Comparison of ENCODE assay signal across 24 cellular contexts in genomic region chr14:100092832-100093231, GRCh38. TPM values are rescaled to one million over a fixed set of nuclear protein-coding genes. Genes with fewer than 3 reads are reported as not detected.
DNase-seq lines count a peak whose midpoint lies in the region; ATAC-seq and TF ChIP-seq lines count a peak whose summit lies in the region.
"Had no signal": no experiment of that assay in that cellular context is flagged by ENCODE, and none has a peak within 500 bp of the region (broad histone marks: within the 10 kb centered on the region; RNA-seq: fewer than 3 reads in every experiment).

No MANE protein-coding gene starts in this region.

- ATAC-seq in activated T-cell treated with anti-CD3 and anti-CD28 coated beads, Interleukin-2, amount 50 U/mL, for 4 hours: no peak
- ATAC-seq in CD8-positive, alpha-beta T cell: no peak
- peak; percentile 23 for ATAC-seq in left lung
- ATAC-seq: lower lobe of right lung had no signal

- H3K27me3 Mint-ChIP-seq in activated T-cell treated with anti-CD3 and anti-CD28 coated beads, Interleukin-2, amount 50 U/mL, for 24 hours: no peaks in the 10 kb centered on the region
- H3K27me3 Mint-ChIP-seq in activated T-cell treated with anti-CD3 and anti-CD28 coated beads, Interleukin-2, amount 50 U/mL, for 4 hours (ENCODE audit: low read depth): no peaks in the 10 kb centered on the region
- no peaks in the 10 kb centered on the region for H3K27me3 Mint-ChIP-seq in CD8-positive, alpha-beta T cell (ENCODE audit: low read depth)
- no peaks in the 10 kb centered on the region for H3K27me3 Mint-ChIP-seq in activated naive CD8-positive, alpha-beta T cell
- H3K27me3 Mint-ChIP-seq: activated CD4-positive, alpha-beta T cell treated with anti-CD3 and anti-CD28 coated beads, Interleukin-2, amount 10 ng/mL, durations not matched to agents 7 days and 5 days; IgD-negative memory B cell had no signal

- POLR2A ChIA-PET in CD8-positive, alpha-beta T cell (lab: Charles Lee): interaction anchor here (1.2 to 34.9 kb wide), 2 partner anchors 18 to 22 kb away, joined by 4 to 700 read pairs; partner anchors contain the start of gene EVL
- POLR2A ChIA-PET in OCI-LY7 (lab: Charles Lee): interaction anchor here (1.0 kb wide), 1 partner anchor 26 kb away, joined by 3 read pairs; no protein-coding TSS in a partner anchor

- BruUV-seq in OCI-LY7 (replicated peaks; lab: Mats Ljungman, UMichigan): no TSS peak

- H3K4me3 Mint-ChIP-seq in activated T-cell treated with anti-CD3 and anti-CD28 coated beads, Interleukin-2, amount 50 U/mL, for 24 hours: no peak overlapping the region
- no peak overlapping the region for H3K4me3 Mint-ChIP-seq in activated T-cell treated with anti-CD3 and anti-CD28 coated beads, Interleukin-2, amount 50 U/mL, for 4 hours
- H3K4me3 Mint-ChIP-seq in CD8-positive, alpha-beta T cell: no peak overlapping the region
- peak overlapping the region; percentile 3 for H3K4me3 Mint-ChIP-seq in activated naive CD8-positive, alpha-beta T cell
- H3K4me3 Mint-ChIP-seq: activated CD4-positive, alpha-beta T cell treated with anti-CD3 and anti-CD28 coated beads, Interleukin-2, amount 10 ng/mL, durations not matched to agents 7 days and 5 days; H9; IgD-negative memory B cell had no signal

- no peaks in the 10 kb centered on the region for H3K9me2 ChIP-seq in OCI-LY7 (ENCODE audit: insufficient read depth, low read length)

- no peaks in the 10 kb centered on the region for H4K20me1 ChIP-seq in OCI-LY7 (ENCODE audit: insufficient read depth, low read length)

- H3K4me2 ChIP-seq in OCI-LY7 (ENCODE audit: low read length): no peak overlapping the region

- H3K4me1 Mint-ChIP-seq in activated T-cell treated with anti-CD3 and anti-CD28 coated beads, Interleukin-2, amount 50 U/mL, for 24 hours (ENCODE audit: low read depth): peaks cover 94% of the 10 kb centered on the region
- peaks cover 93% of the 10 kb centered on the region for H3K4me1 Mint-ChIP-seq in activated T-cell treated with anti-CD3 and anti-CD28 coated beads, Interleukin-2, amount 50 U/mL, for 4 hours (ENCODE audit: low read depth)
- H3K4me1 Mint-ChIP-seq in CD8-positive, alpha-beta T cell (ENCODE audit: low read depth): peaks cover 96% of the 10 kb centered on the region
- H3K4me1 Mint-ChIP-seq in activated naive CD8-positive, alpha-beta T cell (ENCODE audit: low read depth): peaks cover 97% of the 10 kb centered on the region

- H3K36me3 Mint-ChIP-seq in activated T-cell treated with anti-CD3 and anti-CD28 coated beads, Interleukin-2, amount 50 U/mL, for 24 hours (ENCODE audit: low read depth): peaks cover 95% of the 10 kb centered on the region
- peaks cover 47% of the 10 kb centered on the region for H3K36me3 Mint-ChIP-seq in activated T-cell treated with anti-CD3 and anti-CD28 coated beads, Interleukin-2, amount 50 U/mL, for 4 hours (ENCODE audit: insufficient read depth)
- peaks cover 97% of the 10 kb centered on the region for H3K36me3 Mint-ChIP-seq in CD8-positive, alpha-beta T cell
- peaks cover 15% of the 10 kb centered on the region for H3K36me3 Mint-ChIP-seq in activated naive CD8-positive, alpha-beta T cell
- H3K36me3 Mint-ChIP-seq: IgD-negative memory B cell had no signal

- peaks cover 97% of the 10 kb centered on the region for H3K4me1 ChIP-seq in CD8-positive, alpha-beta T cell (ENCODE audit: insufficient read depth, low read length)
- H3K4me1 ChIP-seq in left lung (no peaks in the 10 kb centered on the region), OCI-LY7 (ENCODE audit: insufficient read depth, low read length, poor library complexity, severe bottlenecking) (no peaks in the 10 kb centered on the region)
- H3K4me1 ChIP-seq: lower lobe of right lung, Peyer's patch, right atrium auricular region had no signal

- peaks cover 80% of the 10 kb centered on the region for H3K36me3 ChIP-seq in CD8-positive, alpha-beta T cell (ENCODE audit: insufficient read depth, low read length)
- H3K36me3 ChIP-seq in left lung (peaks cover 0 to 18% of the 10 kb centered on the region in 2 donors), OCI-LY7 (ENCODE audit: insufficient read depth, low read length) (peaks cover 91% of the 10 kb centered on the region)
- H3K36me3 ChIP-seq: right atrium auricular region had no signal

- CTCF ChIA-PET in CD8-positive, alpha-beta T cell (lab: Charles Lee): interaction anchor here (13.2 to 31.7 kb wide), 2 partner anchors 14 to 23 kb away, joined by 144 to 1143 read pairs; partner anchors contain the start of gene EVL
- CTCF ChIA-PET in OCI-LY7 (lab: Charles Lee; ENCODE audit: unreplicated experiment): no interaction called here

- peaks cover 10% of the 10 kb centered on the region; the same call in 1 of the 2 replicates for H3K79me2 ChIP-seq in OCI-LY7 (ENCODE audit: insufficient read depth, low read depth, low read length)

- peak overlapping the region; percentile 87 for H3K27ac Mint-ChIP-seq in activated T-cell treated with anti-CD3 and anti-CD28 coated beads, Interleukin-2, amount 50 U/mL, for 24 hours
- peak overlapping the region; percentile 90 for H3K27ac Mint-ChIP-seq in CD8-positive, alpha-beta T cell
- peak overlapping the region; percentile 93 for H3K27ac Mint-ChIP-seq in activated naive CD8-positive, alpha-beta T cell
- H3K27ac Mint-ChIP-seq: H9, IgD-negative memory B cell had no signal

- no peaks in the 10 kb centered on the region for H3K27me3 ChIP-seq in CD8-positive, alpha-beta T cell (ENCODE audit: insufficient read depth, low read length)
- no peaks in the 10 kb centered on the region for H3K27me3 ChIP-seq in left lung
- H3K27me3 ChIP-seq: BE2C, dorsolateral prefrontal cortex, Peyer's patch, right atrium auricular region had no signal

- H2AFZ ChIP-seq in OCI-LY7 (ENCODE audit: low read length): no peak overlapping the region

- H3K9me3 ChIP-seq in CD8-positive, alpha-beta T cell (ENCODE audit: low read length): no peaks in the 10 kb centered on the region
- H3K9me3 ChIP-seq in left lung (no peaks in the 10 kb centered on the region), OCI-LY7 (ENCODE audit: low read length) (no peaks in the 10 kb centered on the region)
- H3K9me3 ChIP-seq: BE2C, lower lobe of right lung, Peyer's patch, right atrium auricular region had no signal

- peak overlapping the region; percentile 20 for H3K27ac ChIP-seq in CD8-positive, alpha-beta T cell (ENCODE audit: low read depth, low read length)
- no peak overlapping the region for H3K27ac ChIP-seq in left lung
- H3K27ac ChIP-seq in OCI-LY7 (ENCODE audit: low read depth, low read length, poor library complexity, severe bottlenecking): no peak overlapping the region
- H3K27ac ChIP-seq: dorsolateral prefrontal cortex, lower lobe of right lung, Peyer's patch, right atrium auricular region had no signal

- intact Hi-C loops in CD8-positive, alpha-beta T cell (cut with DNase I, micrococcal nuclease): loop anchor here in 1 of 2 experiments (1.0 kb wide), 1 partner anchor 9 kb away; no protein-coding TSS in a partner anchor
- intact Hi-C loops in left lung (cut with DNase I): no loop called here
- intact Hi-C loops in OCI-LY7 (cut with micrococcal nuclease; ENCODE audit: unreplicated experiment): no loop called here

- no peak for TF ChIP-seq CTCF in CD8-positive, alpha-beta T cell (IDR thresholded peaks at IDR 0.05)
- TF ChIP-seq CTCF in left lung (IDR thresholded peaks at IDR 0.05) (no peak), OCI-LY7 (conservative IDR thresholded peaks at IDR 0.05; ENCODE audit: low read length) (no peak)

- no peaks in the 10 kb centered on the region for H3K9me3 Mint-ChIP-seq in activated T-cell treated with anti-CD3 and anti-CD28 coated beads, Interleukin-2, amount 50 U/mL, for 24 hours
- H3K9me3 Mint-ChIP-seq in activated T-cell treated with anti-CD3 and anti-CD28 coated beads, Interleukin-2, amount 50 U/mL, for 4 hours: no peaks in the 10 kb centered on the region
- H3K9me3 Mint-ChIP-seq in CD8-positive, alpha-beta T cell: no peaks in the 10 kb centered on the region
- no peaks in the 10 kb centered on the region for H3K9me3 Mint-ChIP-seq in activated naive CD8-positive, alpha-beta T cell (ENCODE audit: low read depth)
- H3K9me3 Mint-ChIP-seq: activated CD4-positive, alpha-beta T cell treated with anti-CD3 and anti-CD28 coated beads, Interleukin-2, amount 10 ng/mL, durations not matched to agents 7 days and 5 days; H9; IgD-negative memory B cell had no signal

- H3K4me3 ChIP-seq in CD8-positive, alpha-beta T cell (ENCODE audit: low read depth, low read length): no peak overlapping the region
- no peak overlapping the region for H3K4me3 ChIP-seq in left lung
- no peak overlapping the region for H3K4me3 ChIP-seq in OCI-LY7 (ENCODE audit: low read depth, low read length, poor library complexity, severe bottlenecking)
- H3K4me3 ChIP-seq: dorsolateral prefrontal cortex, lower lobe of right lung, Peyer's patch, right atrium auricular region had no signal

- DNase-seq in activated T-cell treated with anti-CD3 and anti-CD28 coated beads, Interleukin-2, amount 50 U/mL, for 24 hours: no peak
- DNase-seq in activated T-cell treated with anti-CD3 and anti-CD28 coated beads, Interleukin-2, amount 50 U/mL, for 4 hours: no peak
- DNase-seq in CD8-positive, alpha-beta T cell: no peak
- no peak for DNase-seq in left lung
- no peak for DNase-seq in NCI-H1417 (lab: John Stamatoyannopoulos, UW)
- no peak for DNase-seq in NCI-H2196 (lab: John Stamatoyannopoulos, UW; ENCODE audit: unreplicated experiment)
- no peak for DNase-seq in OCI-LY7 (ENCODE audit: low spot score)
- DNase-seq: ACHN; activated CD4-positive, alpha-beta T cell treated with anti-CD3 and anti-CD28 coated beads, Interleukin-2, amount 10 ng/mL, durations not matched to agents 7 days and 5 days; BE2C; DND-41; dorsolateral prefrontal cortex; H9; lower lobe of right lung; NCI-H1105; NCI-H1930; NCI-H526 treated with DMSO at 0.1 percent for 48 hours; Peyer's patch; SIG-M5; stimulated activated CD4-positive, alpha-beta T cell treated with anti-CD3 and anti-CD28 coated beads, Interleukin-2, amount 100 ng/mL, for 24 hours; T1000 had no signal

RNA-seq across cellular contexts. Expression of gene EVL, which starts 27.6 kb away (rescaled TPM):
- 100 to 1,000 TPM in 2 of 3 donors, 10 to 100 TPM in 1; 79.4 to 112 (median 107) TPM for total RNA-seq in activated T-cell treated with anti-CD3 and anti-CD28 coated beads, Interleukin-2, amount 50 U/mL, for 4 hours
- 100 to 1,000 TPM; 573 to 578 TPM for total RNA-seq in CD8-positive, alpha-beta T cell
- total RNA-seq in left lung (10 to 100 TPM; 60.2 to 84.5 TPM), OCI-LY7 (2022) (298 and 324 TPM in 2 replicates)
- total RNA-seq in OCI-LY7 (2014; rRNA removed; shearing (Covaris generic)): 154 and 206 TPM in 2 replicates
